In genomic region chr18:32798209-32798960, GRCh38 we compare ENCODE assay signal across 1 cellular context.
TF ChIP-seq lines count a peak whose summit lies in the region.

No MANE protein-coding gene starts in this region.

TF ChIP-seq in HepG2, 621 proteins besides CTCF, POLR2A, EP300 and RAD21 (continued from another document):
- TF ChIP-seq ZNF646 (CRISPR knock-in tag; IDR thresholded peaks at IDR 0.05) (no peak), GFI1 (CRISPR knock-in tag; IDR thresholded peaks at IDR 0.05; ENCODE audit: borderline replicate concordance) (0 out of 2 replicates have a peak, but pooled peaks have one; percentile 29), ZNF318 (CRISPR knock-in tag; IDR thresholded peaks at IDR 0.05) (no peak), ZBTB42 (CRISPR knock-in tag; IDR thresholded peaks at IDR 0.05) (no peak), NCOA5 (CRISPR knock-in tag; IDR thresholded peaks at IDR 0.05) (no peak), MBD4 (IDR thresholded peaks at IDR 0.05; ENCODE audit: borderline replicate concordance, low read length) (no peak), MIXL1 (CRISPR knock-in tag; IDR thresholded peaks at IDR 0.05) (no peak), MLLT10 (CRISPR knock-in tag; IDR thresholded peaks at IDR 0.05) (no peak), SOX13 (IDR thresholded peaks at IDR 0.05) (no peak), SOX13 (CRISPR knock-in tag; conservative IDR thresholded peaks at IDR 0.05 in 1 of 2, IDR thresholded peaks at IDR 0.05 in 1 of 2) (peak in 1 of 2 experiments; percentile 58; a peak in 2 of 4 replicates), HOXA7 (CRISPR knock-in tag; IDR thresholded peaks at IDR 0.05) (no peak), THAP9 (CRISPR knock-in tag; IDR thresholded peaks at IDR 0.05; ENCODE audit: borderline replicate concordance) (no peak), IRF9 (CRISPR knock-in tag; IDR thresholded peaks at IDR 0.05; ENCODE audit: borderline replicate concordance) (no peak), SAP130 (CRISPR knock-in tag; IDR thresholded peaks at IDR 0.05; ENCODE audit: low read depth) (no peak)
